1 cellular context compared by ENCODE assay signal in genomic region chr9:111900934-111901612, GRCh38.
TF ChIP-seq lines count a peak whose summit lies in the region.

No MANE protein-coding gene starts in this region.

TF ChIP-seq in K562, 482 proteins besides CTCF, POLR2A, EP300 and RAD21 (continued from another document and continues in another):
- peak; percentile 66; the same call in 1 of the 2 replicates for TF ChIP-seq ZBED1 (IDR thresholded peaks at IDR 0.05)
- TF ChIP-seq NBN (IDR thresholded peaks at IDR 0.05; ENCODE audit: low read depth): peak; percentile 26; the same call in 1 of the 2 replicates
- TF ChIP-seq FOXM1 (IDR thresholded peaks at IDR 0.05; ENCODE audit: low read depth): peak; percentile 79
- no peak for TF ChIP-seq FOXM1 (CRISPR knock-in tag; IDR thresholded peaks at IDR 0.05; ENCODE audit: low read depth)
- no peak for TF ChIP-seq SMAD1 (IDR thresholded peaks at IDR 0.05; ENCODE audit: low read depth, low read length, partially characterized antibody)
- no peak for TF ChIP-seq NR2C2 (CRISPR knock-in tag; IDR thresholded peaks at IDR 0.05)
- TF ChIP-seq NR2C2 (tag; IDR thresholded peaks at IDR 0.05): no peak
- TF ChIP-seq ELF2 (CRISPR knock-in tag; IDR thresholded peaks at IDR 0.05): no peak
- no peak for TF ChIP-seq TBL1XR1 (IDR thresholded peaks at IDR 0.05; ENCODE audit: low read length in 2 of 2)
- TF ChIP-seq PPARD (CRISPR knock-in tag; IDR thresholded peaks at IDR 0.05): no peak
- no peak for TF ChIP-seq SFPQ (IDR thresholded peaks at IDR 0.05; ENCODE audit: low read depth, low read length)
- TF ChIP-seq TRIM28 (IDR thresholded peaks at IDR 0.05): no peak
- TF ChIP-seq ESRRB (CRISPR knock-in tag; IDR thresholded peaks at IDR 0.05; ENCODE audit: borderline replicate concordance): no peak
- TF ChIP-seq, protein P1, sequence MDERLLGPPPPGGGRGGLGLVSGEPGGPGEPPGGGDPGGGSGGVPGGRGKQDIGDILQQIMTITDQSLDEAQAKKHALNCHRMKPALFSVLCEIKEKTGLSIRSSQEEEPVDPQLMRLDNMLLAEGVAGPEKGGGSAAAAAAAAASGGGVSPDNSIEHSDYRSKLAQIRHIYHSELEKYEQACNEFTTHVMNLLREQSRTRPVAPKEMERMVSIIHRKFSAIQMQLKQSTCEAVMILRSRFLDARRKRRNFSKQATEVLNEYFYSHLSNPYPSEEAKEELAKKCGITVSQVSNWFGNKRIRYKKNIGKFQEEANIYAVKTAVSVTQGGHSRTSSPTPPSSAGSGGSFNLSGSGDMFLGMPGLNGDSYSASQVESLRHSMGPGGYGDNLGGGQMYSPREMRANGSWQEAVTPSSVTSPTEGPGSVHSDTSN (CRISPR knock-in tag; IDR thresholded peaks at IDR 0.05; ENCODE audit: low read depth): no peak
- TF ChIP-seq, protein P1 (tag; conservative IDR thresholded peaks at IDR 0.05; ENCODE audit: low read depth): no peak
- no peak for TF ChIP-seq TSC22D4 (tag; IDR thresholded peaks at IDR 0.05)
- no peak for TF ChIP-seq KAT2B (IDR thresholded peaks at IDR 0.05; ENCODE audit: low read depth, low read length)
- no peak for TF ChIP-seq ZNF143 (CRISPR knock-in tag; IDR thresholded peaks at IDR 0.05)
- TF ChIP-seq MAZ (CRISPR knock-in tag; conservative IDR thresholded peaks at IDR 0.05 in 1 of 2, IDR thresholded peaks at IDR 0.05 in 1 of 2): no peak
- TF ChIP-seq FOXP1 (CRISPR knock-in tag; IDR thresholded peaks at IDR 0.05): no peak
- no peak for TF ChIP-seq STAG1 (CRISPR knock-in tag; IDR thresholded peaks at IDR 0.05; ENCODE audit: borderline replicate concordance)
- TF ChIP-seq BRF2 (IDR thresholded peaks at IDR 0.05; ENCODE audit: borderline replicate concordance, insufficient read depth, insufficient read length): no peak
- TF ChIP-seq MXI1 (IDR thresholded peaks at IDR 0.05; ENCODE audit: low read depth, low read length): no peak
- no peak for TF ChIP-seq ELF1 (tag; IDR thresholded peaks at IDR 0.05)
- TF ChIP-seq, protein P2, sequence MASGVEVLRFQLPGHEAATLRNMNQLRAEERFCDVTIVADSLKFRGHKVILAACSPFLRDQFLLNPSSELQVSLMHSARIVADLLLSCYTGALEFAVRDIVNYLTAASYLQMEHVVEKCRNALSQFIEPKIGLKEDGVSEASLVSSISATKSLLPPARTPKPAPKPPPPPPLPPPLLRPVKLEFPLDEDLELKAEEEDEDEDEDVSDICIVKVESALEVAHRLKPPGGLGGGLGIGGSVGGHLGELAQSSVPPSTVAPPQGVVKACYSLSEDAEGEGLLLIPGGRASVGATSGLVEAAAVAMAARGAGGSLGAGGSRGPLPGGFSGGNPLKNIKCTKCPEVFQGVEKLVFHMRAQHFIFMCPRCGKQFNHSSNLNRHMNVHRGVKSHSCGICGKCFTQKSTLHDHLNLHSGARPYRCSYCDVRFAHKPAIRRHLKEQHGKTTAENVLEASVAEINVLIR (CRISPR knock-in tag; IDR thresholded peaks at IDR 0.05): no peak
- TF ChIP-seq KLF1 (tag; IDR thresholded peaks at IDR 0.05): peak; percentile 22; the same call in 1 of the 2 replicates
- TF ChIP-seq CGGBP1 (CRISPR knock-in tag; IDR thresholded peaks at IDR 0.05): no peak
- TF ChIP-seq NEUROD1 (IDR thresholded peaks at IDR 0.05; ENCODE audit: borderline replicate concordance, low read depth, low read length, partially characterized antibody): no peak
- no peak for TF ChIP-seq FOXK2 (conservative IDR thresholded peaks at IDR 0.05 in 1 of 2, IDR thresholded peaks at IDR 0.05 in 1 of 2; ENCODE audit: low read depth in 2 of 2)
- no peak for TF ChIP-seq ZNF165 (CRISPR knock-in tag; IDR thresholded peaks at IDR 0.05; ENCODE audit: borderline replicate concordance)
- TF ChIP-seq, protein P3, sequence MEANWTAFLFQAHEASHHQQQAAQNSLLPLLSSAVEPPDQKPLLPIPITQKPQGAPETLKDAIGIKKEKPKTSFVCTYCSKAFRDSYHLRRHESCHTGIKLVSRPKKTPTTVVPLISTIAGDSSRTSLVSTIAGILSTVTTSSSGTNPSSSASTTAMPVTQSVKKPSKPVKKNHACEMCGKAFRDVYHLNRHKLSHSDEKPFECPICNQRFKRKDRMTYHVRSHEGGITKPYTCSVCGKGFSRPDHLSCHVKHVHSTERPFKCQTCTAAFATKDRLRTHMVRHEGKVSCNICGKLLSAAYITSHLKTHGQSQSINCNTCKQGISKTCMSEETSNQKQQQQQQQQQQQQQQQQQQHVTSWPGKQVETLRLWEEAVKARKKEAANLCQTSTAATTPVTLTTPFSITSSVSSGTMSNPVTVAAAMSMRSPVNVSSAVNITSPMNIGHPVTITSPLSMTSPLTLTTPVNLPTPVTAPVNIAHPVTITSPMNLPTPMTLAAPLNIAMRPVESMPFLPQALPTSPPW (CRISPR knock-in tag; IDR thresholded peaks at IDR 0.05): peak; percentile 33
- TF ChIP-seq ZNF445 (CRISPR knock-in tag; IDR thresholded peaks at IDR 0.05; ENCODE audit: low read depth): no peak
- TF ChIP-seq, protein P4, sequence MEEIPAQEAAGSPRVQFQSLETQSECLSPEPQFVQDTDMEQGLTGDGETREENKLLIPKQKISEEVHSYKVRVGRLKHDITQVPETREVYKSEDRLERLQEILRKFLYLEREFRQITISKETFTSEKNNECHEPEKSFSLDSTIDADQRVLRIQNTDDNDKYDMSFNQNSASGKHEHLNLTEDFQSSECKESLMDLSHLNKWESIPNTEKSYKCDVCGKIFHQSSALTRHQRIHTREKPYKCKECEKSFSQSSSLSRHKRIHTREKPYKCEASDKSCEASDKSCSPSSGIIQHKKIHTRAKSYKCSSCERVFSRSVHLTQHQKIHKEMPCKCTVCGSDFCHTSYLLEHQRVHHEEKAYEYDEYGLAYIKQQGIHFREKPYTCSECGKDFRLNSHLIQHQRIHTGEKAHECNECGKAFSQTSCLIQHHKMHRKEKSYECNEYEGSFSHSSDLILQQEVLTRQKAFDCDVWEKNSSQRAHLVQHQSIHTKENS (CRISPR knock-in tag; IDR thresholded peaks at IDR 0.05): no peak
- no peak for TF ChIP-seq ZNF77 (CRISPR knock-in tag; IDR thresholded peaks at IDR 0.05)
- TF ChIP-seq ZNF699 (CRISPR knock-in tag; IDR thresholded peaks at IDR 0.05; ENCODE audit: insufficient replicate concordance): no peak
- no peak for TF ChIP-seq POLR2B (IDR thresholded peaks at IDR 0.05; ENCODE audit: low read depth, partially characterized antibody)
- TF ChIP-seq FOSL1 (tag; conservative IDR thresholded peaks at IDR 0.05): no peak
- TF ChIP-seq, protein P5, sequence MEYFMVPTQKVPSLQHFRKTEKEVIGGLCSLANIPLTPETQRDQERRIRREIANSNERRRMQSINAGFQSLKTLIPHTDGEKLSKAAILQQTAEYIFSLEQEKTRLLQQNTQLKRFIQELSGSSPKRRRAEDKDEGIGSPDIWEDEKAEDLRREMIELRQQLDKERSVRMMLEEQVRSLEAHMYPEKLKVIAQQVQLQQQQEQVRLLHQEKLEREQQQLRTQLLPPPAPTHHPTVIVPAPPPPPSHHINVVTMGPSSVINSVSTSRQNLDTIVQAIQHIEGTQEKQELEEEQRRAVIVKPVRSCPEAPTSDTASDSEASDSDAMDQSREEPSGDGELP (CRISPR knock-in tag; IDR thresholded peaks at IDR 0.05; ENCODE audit: borderline replicate concordance): no peak
- no peak for TF ChIP-seq HNRNPUL1 (IDR thresholded peaks at IDR 0.05; ENCODE audit: low read length)
- no peak for TF ChIP-seq CHD1 (IDR thresholded peaks at IDR 0.05; ENCODE audit: low read length)
- TF ChIP-seq RERE (CRISPR knock-in tag; IDR thresholded peaks at IDR 0.05; ENCODE audit: borderline replicate concordance): no peak
- TF ChIP-seq, protein P6, sequence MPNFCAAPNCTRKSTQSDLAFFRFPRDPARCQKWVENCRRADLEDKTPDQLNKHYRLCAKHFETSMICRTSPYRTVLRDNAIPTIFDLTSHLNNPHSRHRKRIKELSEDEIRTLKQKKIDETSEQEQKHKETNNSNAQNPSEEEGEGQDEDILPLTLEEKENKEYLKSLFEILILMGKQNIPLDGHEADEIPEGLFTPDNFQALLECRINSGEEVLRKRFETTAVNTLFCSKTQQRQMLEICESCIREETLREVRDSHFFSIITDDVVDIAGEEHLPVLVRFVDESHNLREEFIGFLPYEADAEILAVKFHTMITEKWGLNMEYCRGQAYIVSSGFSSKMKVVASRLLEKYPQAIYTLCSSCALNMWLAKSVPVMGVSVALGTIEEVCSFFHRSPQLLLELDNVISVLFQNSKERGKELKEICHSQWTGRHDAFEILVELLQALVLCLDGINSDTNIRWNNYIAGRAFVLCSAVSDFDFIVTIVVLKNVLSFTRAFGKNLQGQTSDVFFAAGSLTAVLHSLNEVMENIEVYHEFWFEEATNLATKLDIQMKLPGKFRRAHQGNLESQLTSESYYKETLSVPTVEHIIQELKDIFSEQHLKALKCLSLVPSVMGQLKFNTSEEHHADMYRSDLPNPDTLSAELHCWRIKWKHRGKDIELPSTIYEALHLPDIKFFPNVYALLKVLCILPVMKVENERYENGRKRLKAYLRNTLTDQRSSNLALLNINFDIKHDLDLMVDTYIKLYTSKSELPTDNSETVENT (CRISPR knock-in tag; IDR thresholded peaks at IDR 0.05): no peak
- TF ChIP-seq BCOR (IDR thresholded peaks at IDR 0.05): peak; percentile 16; the same call in 1 of the 2 replicates
- TF ChIP-seq SIN3A (IDR thresholded peaks at IDR 0.05; ENCODE audit: borderline replicate concordance in 2 of 2, control insufficient read depth in 1 of 2, low read depth in 2 of 2, low read length in 2 of 2): no peak
- TF ChIP-seq NCOA1 (IDR thresholded peaks at IDR 0.05; ENCODE audit: low read depth): peak; percentile 73; the same call in 1 of the 2 replicates
- peak; percentile 75 for TF ChIP-seq NFIC (IDR thresholded peaks at IDR 0.05)
